Comparison of ENCODE assay signal across 9 cellular contexts in genomic region chr17:78131172-78132085, GRCh38.
DNase-seq lines count a peak whose midpoint lies in the region; FAIRE-seq and TF ChIP-seq lines count a peak whose summit lies in the region.
"Had no signal": no experiment of that assay in that cellular context is flagged by ENCODE, and none has a peak within 500 bp of the region (broad histone marks: within the 10 kb centered on the region; RNA-seq: fewer than 3 reads in every experiment).

No MANE protein-coding gene starts in this region.

- H3K27ac Mint-ChIP-seq in activated T-cell treated with anti-CD3 and anti-CD28 coated beads, Interleukin-2, amount 50 U/mL, for 24 hours, result peak overlapping the region; percentile 97

- H3K9me3 Mint-ChIP-seq in activated T-cell treated with anti-CD3 and anti-CD28 coated beads, Interleukin-2, amount 50 U/mL, for 24 hours, result no peaks in the 10 kb centered on the region

- no peaks in the 10 kb centered on the region for H3K9me3 ChIP-seq in iPS-20b (ENCODE audit: insufficient read depth, low read depth, low read length)

- H3K4me3 Mint-ChIP-seq in activated T-cell treated with anti-CD3 and anti-CD28 coated beads, Interleukin-2, amount 50 U/mL, for 24 hours, result peak overlapping the region; percentile 93

- no peak for FAIRE-seq in H54 (lab: Jason Lieb, UNC)
- FAIRE-seq: A204.1 had no signal

- DNase-seq in DMS53 (lab: John Stamatoyannopoulos, UW) (peak; percentile 69), DMS53 treated with DMSO at 0.1 percent for 48 hours (lab: John Stamatoyannopoulos, UW; ENCODE audit: unreplicated experiment) (no peak), H54 (ENCODE audit: insufficient read length, low spot score) (no peak), AG08396 (ENCODE audit: low spot score) (no peak), SIG-M5 treated with dmso at 0.1 percent for 504 hours (lab: John Stamatoyannopoulos, UW; ENCODE audit: unreplicated experiment) (no peak)
- DNase-seq in activated T-cell treated with anti-CD3 and anti-CD28 coated beads, Interleukin-2, amount 50 U/mL, for 24 hours, result peak; percentile 83
- DNase-seq in stimulated activated CD8-positive, alpha-beta memory T cell treated with anti-CD3 and anti-CD28 coated beads, Interleukin-7, amount 100 ng/mL, for 4 hours (ENCODE audit: low read depth in 2 of 2), result peak; percentile 70 to 84

- H3K9ac ChIP-seq in iPS-20b (ENCODE audit: low read depth, low read length), result no peak overlapping the region

- peaks cover 59% of the 10 kb centered on the region for H3K36me3 Mint-ChIP-seq in activated T-cell treated with anti-CD3 and anti-CD28 coated beads, Interleukin-2, amount 50 U/mL, for 24 hours (ENCODE audit: low read depth)

- TF ChIP-seq POLR2A in H54 (IDR thresholded peaks at IDR 0.05; ENCODE audit: low read depth, low read length), result no peak

- peaks cover 46% of the 10 kb centered on the region for H3K27me3 ChIP-seq in iPS-20b (ENCODE audit: insufficient read depth, low read length)

- no peak overlapping the region for H3K27ac ChIP-seq in iPS-20b (ENCODE audit: low read length)

- H3K27me3 Mint-ChIP-seq in activated T-cell treated with anti-CD3 and anti-CD28 coated beads, Interleukin-2, amount 50 U/mL, for 24 hours, result no peaks in the 10 kb centered on the region

- peak overlapping the region; percentile 45; the same call in 1 of the 2 replicates for H3K4me3 ChIP-seq in iPS-20b (ENCODE audit: low read length)

- no peaks in the 10 kb centered on the region for H3K36me3 ChIP-seq in iPS-20b (ENCODE audit: insufficient read depth, low read depth, low read length)

- H3K4me1 Mint-ChIP-seq in activated T-cell treated with anti-CD3 and anti-CD28 coated beads, Interleukin-2, amount 50 U/mL, for 24 hours (ENCODE audit: low read depth), result peaks cover 71% of the 10 kb centered on the region

- peaks cover 8% of the 10 kb centered on the region for H3K4me1 ChIP-seq in iPS-20b (ENCODE audit: insufficient read depth, low read length)

Comparison
In these comparisons a context has a peak if more than half of its experiments do, and no peak if none do; other contexts are left out.
1. DNase-seq: peak in DMS53 (single experiment), activated T-cell treated with anti-CD3 and anti-CD28 coated beads, Interleukin-2, amount 50 U/mL, for 24 hours (single experiment) and stimulated activated CD8-positive, alpha-beta memory T cell treated with anti-CD3 and anti-CD28 coated beads, Interleukin-7, amount 100 ng/mL, for 4 hours (2 of 2); none in DMS53 treated with DMSO at 0.1 percent for 48 hours (single experiment), H54 (single experiment), AG08396 (single experiment) and SIG-M5 treated with dmso at 0.1 percent for 504 hours (single experiment).